1 cellular context compared by ENCODE assay signal in the genomic region with DNA sequence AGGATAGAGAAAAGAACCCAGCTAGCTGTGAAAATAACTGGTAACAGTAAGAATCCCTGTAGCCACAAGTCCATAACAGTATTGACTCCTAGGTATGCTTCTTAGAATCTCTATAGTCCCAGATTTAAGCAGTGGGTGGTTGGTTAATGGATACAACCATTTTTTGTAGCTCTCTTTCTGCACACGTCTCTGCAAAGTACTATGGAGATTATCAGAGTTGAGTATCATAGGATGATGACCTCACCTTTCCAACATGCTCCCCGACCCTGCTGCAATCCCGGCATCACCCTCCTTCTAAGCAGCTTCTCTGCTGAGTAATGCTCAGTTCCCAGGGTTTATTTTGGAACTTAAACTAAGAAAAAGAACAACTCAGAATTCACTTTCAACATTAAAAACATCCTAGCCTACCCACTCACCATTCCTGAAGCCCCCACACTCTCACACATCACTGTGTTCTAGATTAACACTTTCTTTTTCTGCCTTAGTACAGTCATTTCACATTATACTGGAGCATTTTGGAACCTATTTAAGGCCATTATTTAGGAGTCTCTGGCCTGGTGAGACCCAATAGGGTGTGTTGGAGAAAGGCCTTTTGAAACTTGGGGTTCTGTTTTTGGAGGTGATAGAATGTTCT.
TF ChIP-seq lines count a peak whose summit lies in the region.

No MANE protein-coding gene starts in this region.

TF ChIP-seq in IMR-90, 13 proteins besides CTCF, POLR2A, EP300 and RAD21:
- no peak for TF ChIP-seq RCOR1 (IDR thresholded peaks at IDR 0.05; ENCODE audit: insufficient replicate concordance, low read length)
- TF ChIP-seq, protein P1, sequence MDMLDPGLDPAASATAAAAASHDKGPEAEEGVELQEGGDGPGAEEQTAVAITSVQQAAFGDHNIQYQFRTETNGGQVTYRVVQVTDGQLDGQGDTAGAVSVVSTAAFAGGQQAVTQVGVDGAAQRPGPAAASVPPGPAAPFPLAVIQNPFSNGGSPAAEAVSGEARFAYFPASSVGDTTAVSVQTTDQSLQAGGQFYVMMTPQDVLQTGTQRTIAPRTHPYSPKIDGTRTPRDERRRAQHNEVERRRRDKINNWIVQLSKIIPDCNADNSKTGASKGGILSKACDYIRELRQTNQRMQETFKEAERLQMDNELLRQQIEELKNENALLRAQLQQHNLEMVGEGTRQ (IDR thresholded peaks at IDR 0.05; ENCODE audit: low read depth, low read length) = no peak
- peak; percentile 27; the same call in 1 of the 2 replicates for TF ChIP-seq MAFK (IDR thresholded peaks at IDR 0.05; ENCODE audit: low read depth, low read length)
- peak; percentile 46; the same call in 1 of the 2 replicates for TF ChIP-seq MAZ (IDR thresholded peaks at IDR 0.05; ENCODE audit: borderline replicate concordance, low read depth, low read length)
- peak; percentile 76 for TF ChIP-seq NFE2L2 (IDR thresholded peaks at IDR 0.05; ENCODE audit: low read depth, low read length)
- peak; percentile 89 for TF ChIP-seq CEBPB (IDR thresholded peaks at IDR 0.05; ENCODE audit: low read depth, low read length)
- peak; percentile 9; the same call in 1 of the 2 replicates for TF ChIP-seq BHLHE40 (IDR thresholded peaks at IDR 0.05; ENCODE audit: low read depth, low read length)
